10 cellular contexts compared by ENCODE assay signal in genomic region chr16:85017151-85017550, GRCh38. TPM values are rescaled to one million over a fixed set of nuclear protein-coding genes. Genes with fewer than 3 reads are reported as not detected.
A peak's percentile ranks its signal among the peaks of the same experiment; 100 is the strongest.
DNase-seq lines count a peak whose midpoint lies in the region; ATAC-seq, FAIRE-seq and TF ChIP-seq lines count a peak whose summit lies in the region.
"Had no signal": no experiment of that assay in that cellular context is flagged by ENCODE, and none has a peak within 500 bp of the region (broad histone marks: within the 10 kb centered on the region; RNA-seq: fewer than 3 reads in every experiment).

No MANE protein-coding gene starts in this region.

- no peak for TF ChIP-seq POLR2A in testis (IDR thresholded peaks at IDR 0.05)

- in situ Hi-C loops in GM13977 (cut with MboI; ENCODE audit: low pct_unique_long_range_greater_than_20kb, low sequenced_read_pairs, unreplicated experiment) = no loop called here

- H3K27ac Mint-ChIP-seq in T-helper 17 cell = no peak overlapping the region
- peak overlapping the region; percentile 26 for H3K27ac Mint-ChIP-seq in mesothelial cell of epicardium

- TF ChIP-seq CTCF in GM13977 (IDR thresholded peaks at IDR 0.05; ENCODE audit: extremely low read depth, insufficient read depth, missing control alignments) (no peak), mesothelial cell of epicardium (IDR thresholded peaks at IDR 0.05; ENCODE audit: unreplicated experiment) (no peak), D721Med (IDR thresholded peaks at IDR 0.05; ENCODE audit: insufficient read depth, missing control alignments) (no peak), testis (IDR thresholded peaks at IDR 0.05) (no peak)

- no peak overlapping the region for H3K4me3 ChIP-seq in effector memory CD4-positive, alpha-beta T cell (ENCODE audit: insufficient read depth, low read depth, low read length, poor library complexity, severe bottlenecking)
- no peak overlapping the region for H3K4me3 ChIP-seq in testis
- H3K4me3 ChIP-seq: SK-N-MC had no signal

- WGBS in testis, 2 donors = 85 to 91% methylated on average over 4 of the region's 4 CpGs

- H3K36me3 ChIP-seq in effector memory CD4-positive, alpha-beta T cell (ENCODE audit: control insufficient read depth, insufficient read depth, low read length) = no peaks in the 10 kb centered on the region
- no peaks in the 10 kb centered on the region for H3K36me3 ChIP-seq in testis (ENCODE audit: low read depth, missing control alignments)

- no peak overlapping the region for H3K27ac ChIP-seq in effector memory CD4-positive, alpha-beta T cell (ENCODE audit: insufficient read depth, low read length, poor library complexity, severe bottlenecking)
- no peak overlapping the region for H3K27ac ChIP-seq in testis
- H3K27ac ChIP-seq: SK-N-MC had no signal

- peaks cover 3% of the 10 kb centered on the region for H3K36me3 Mint-ChIP-seq in T-helper 17 cell (ENCODE audit: low read depth)
- no peaks in the 10 kb centered on the region for H3K36me3 Mint-ChIP-seq in mesothelial cell of epicardium

- H3K27me3 ChIP-seq in effector memory CD4-positive, alpha-beta T cell (replicated peaks; ENCODE audit: control insufficient read depth, insufficient read depth, low read length, poor library complexity, severe bottlenecking) = no peaks in the 10 kb centered on the region
- no peaks in the 10 kb centered on the region for H3K27me3 ChIP-seq in testis

- peaks cover 7% of the 10 kb centered on the region for H3K27me3 Mint-ChIP-seq in T-helper 17 cell
- H3K27me3 Mint-ChIP-seq in mesothelial cell of epicardium (ENCODE audit: low read depth) = no peaks in the 10 kb centered on the region

- DNase-seq in GM13977 (ENCODE audit: low spot score) (peak; percentile 37), T-helper 17 cell (no peak), mesothelial cell of epicardium (ENCODE audit: low spot score in 2 of 2, unreplicated experiment in 2 of 2) (no peak), D721Med (ENCODE audit: insufficient read length, low spot score) (no peak), testis (no peak)
- no peak for DNase-seq in effector memory CD4-positive, alpha-beta T cell
- DNase-seq: NCI-H2081 had no signal

- no peaks in the 10 kb centered on the region for H3K9me3 ChIP-seq in T-helper 17 cell (ENCODE audit: control insufficient read depth, low read length, poor library complexity, severe bottlenecking)
- no peaks in the 10 kb centered on the region for H3K9me3 ChIP-seq in effector memory CD4-positive, alpha-beta T cell (ENCODE audit: control insufficient read depth, low read length)
- H3K9me3 ChIP-seq in testis = no peaks in the 10 kb centered on the region

- H3K4me1 Mint-ChIP-seq in T-helper 17 cell (peaks cover 9% of the 10 kb centered on the region), mesothelial cell of epicardium (peaks cover 17% of the 10 kb centered on the region)

- ATAC-seq in HG02885 (IDR thresholded peaks at IDR 0.05; ENCODE audit: poor library complexity, unreplicated experiment) (peak; percentile 55), T-helper 17 cell (peak; percentile 44), HG03439 (IDR thresholded peaks at IDR 0.05; ENCODE audit: unreplicated experiment) (no peak)

- FAIRE-seq in D721Med (lab: Jason Lieb, UNC) = no peak

- intact Hi-C loops in testis (cut with DNase I; ENCODE audit: low total_unique reads) = no loop called here

- H3K4me3 Mint-ChIP-seq in T-helper 17 cell (no peak overlapping the region), mesothelial cell of epicardium (no peak overlapping the region)

- H3K9me3 Mint-ChIP-seq in mesothelial cell of epicardium = no peaks in the 10 kb centered on the region

- H3K4me1 ChIP-seq in effector memory CD4-positive, alpha-beta T cell (ENCODE audit: control insufficient read depth, insufficient read depth, low read length, poor library complexity, severe bottlenecking) = no peaks in the 10 kb centered on the region
- peaks cover 9% of the 10 kb centered on the region for H3K4me1 ChIP-seq in testis

RNA-seq across cellular contexts. Expression of gene ZDHHC7, which starts 5.8 kb away (rescaled TPM):
- total RNA-seq in T-helper 17 cell = 10 to 100 TPM; 35.4 to 46.6 TPM
- total RNA-seq in mesothelial cell of epicardium = 45.4 to 47.9 TPM (median 45.7 TPM) in 3 replicates
- total RNA-seq in testis = 10 to 100 TPM; 35.0 to 42.7 TPM
- 29.4 TPM for polyA plus RNA-seq in testis (ENCODE audit: insufficient read depth, low read depth, low replicate concordance)

RNA-seq across cellular contexts. Expression of gene KIAA0513, which starts 10.4 kb away (rescaled TPM):
- total RNA-seq in T-helper 17 cell (10 to 100 TPM in 1 of 2 donors, 1 to 10 TPM in 1; 8.1 to 35.0 TPM), mesothelial cell of epicardium (6.0 to 7.5 TPM (median 6.8 TPM) in 3 replicates), testis (10 to 100 TPM; 18.4 to 18.7 TPM)
- 9.8 TPM for polyA plus RNA-seq in testis (ENCODE audit: insufficient read depth, low read depth, low replicate concordance)
